Comparison of ENCODE assay signal across 8 cellular contexts in genomic region chr1:203289281-203289981, GRCh38. TPM values are rescaled to one million over a fixed set of nuclear protein-coding genes. Genes with fewer than 3 reads are reported as not detected.
DNase-seq lines count a peak whose midpoint lies in the region; ATAC-seq and TF ChIP-seq lines count a peak whose summit lies in the region.

No MANE protein-coding gene starts in this region.

- in situ Hi-C loops in ACHN (cut with HindIII; ENCODE audit: low pct_ligation_motif_present, low pct_unique_long_range_greater_than_20kb, low sequenced_read_pairs): no loop called here

- no peaks in the 10 kb centered on the region for H3K27me3 Mint-ChIP-seq in activated T-cell treated with anti-CD3 and anti-CD28 coated beads, Interleukin-2, amount 50 U/mL, for 72 hours (ENCODE audit: low read depth)

- peak overlapping the region; percentile 96 to 98 for H3K27ac ChIP-seq in right atrium auricular region

- no peak for DNase-seq in NT2/D1 (ENCODE audit: low read depth, low spot score)
- peak; percentile 91 to 95 for DNase-seq in activated T-cell treated with anti-CD3 and anti-CD28 coated beads, Interleukin-2, amount 50 U/mL, for 72 hours
- DNase-seq in right atrium auricular region (ENCODE audit: low spot score): no peak
- peak; percentile 71 to 87 for DNase-seq in stimulated activated CD4-positive, alpha-beta T cell treated with anti-CD3 and anti-CD28 coated beads, Interleukin-1b, Interleukin-23, amount 100 ng/mL, for 4 hours (ENCODE audit: low read depth in 2 of 2)
- no peak for DNase-seq in ACHN
- DNase-seq in foreskin fibroblast: no peak

- H3K4me1 ChIP-seq in NT2/D1 (ENCODE audit: insufficient read depth, insufficient read length) (peaks cover 28% of the 10 kb centered on the region), right atrium auricular region (peaks cover 0 to 67% of the 10 kb centered on the region in 2 donors)

- no peaks in the 10 kb centered on the region for H3K9me3 ChIP-seq in NT2/D1 (ENCODE audit: insufficient read depth, low read length)
- no peaks in the 10 kb centered on the region for H3K9me3 ChIP-seq in right atrium auricular region

- TF ChIP-seq CTCF in right atrium auricular region (IDR thresholded peaks at IDR 0.05) (no peak), foreskin fibroblast (IDR thresholded peaks at IDR 0.05; ENCODE audit: low read depth, low read length) (no peak)

- H3K9me3 Mint-ChIP-seq in activated T-cell treated with anti-CD3 and anti-CD28 coated beads, Interleukin-2, amount 50 U/mL, for 72 hours: no peaks in the 10 kb centered on the region

- no peaks in the 10 kb centered on the region for H3K36me3 ChIP-seq in NT2/D1 (ENCODE audit: insufficient read depth, insufficient read length, low read length)
- no peaks in the 10 kb centered on the region for H3K36me3 ChIP-seq in right atrium auricular region

- H3K4me3 ChIP-seq in NT2/D1 (ENCODE audit: insufficient read length, low read depth) (no peak overlapping the region), right atrium auricular region (peak overlapping the region in 1 of 2 donors; percentile 35), foreskin fibroblast (ENCODE audit: low read depth in 1 of 2, low read length in 2 of 2) (no peak overlapping the region)

- H3K27me3 ChIP-seq in NT2/D1 (ENCODE audit: insufficient read depth, insufficient read length) (peaks cover 28% of the 10 kb centered on the region), right atrium auricular region (no peaks in the 10 kb centered on the region)

- H3K36me3 Mint-ChIP-seq in activated T-cell treated with anti-CD3 and anti-CD28 coated beads, Interleukin-2, amount 50 U/mL, for 72 hours (ENCODE audit: insufficient read depth in 2 of 2): peaks cover 0 to 2% of the 10 kb centered on the region in 2 donors

- H3K4me1 Mint-ChIP-seq in activated T-cell treated with anti-CD3 and anti-CD28 coated beads, Interleukin-2, amount 50 U/mL, for 72 hours (ENCODE audit: low read depth): peaks cover 75% of the 10 kb centered on the region

- peak; percentile 50 for ATAC-seq in GM18508 (IDR thresholded peaks at IDR 0.05; ENCODE audit: insufficient read depth, unreplicated experiment)
- peak; percentile 55 for ATAC-seq in HG02678 (IDR thresholded peaks at IDR 0.05; ENCODE audit: unreplicated experiment)
- ATAC-seq in activated T-cell treated with anti-CD3 and anti-CD28 coated beads, Interleukin-2, amount 50 U/mL, for 72 hours (replicated peaks in 1 of 2): peak; percentile 72 to 75

- peak overlapping the region; percentile 57 for H3K9ac ChIP-seq in NT2/D1 (ENCODE audit: insufficient read length, low read depth)

- H3K27ac Mint-ChIP-seq in activated T-cell treated with anti-CD3 and anti-CD28 coated beads, Interleukin-2, amount 50 U/mL, for 72 hours: peak overlapping the region; percentile 98

- H3K4me3 Mint-ChIP-seq in activated T-cell treated with anti-CD3 and anti-CD28 coated beads, Interleukin-2, amount 50 U/mL, for 72 hours: peak overlapping the region; percentile 91 to 93

RNA-seq across cellular contexts. Expression of gene BTG2, which starts 15.9 kb away (rescaled TPM):
- total RNA-seq in activated T-cell treated with anti-CD3 and anti-CD28 coated beads, Interleukin-2, amount 50 U/mL, for 72 hours: 100 to 1,000 TPM; 138 to 153 TPM
- total RNA-seq in right atrium auricular region: 100 to 1,000 TPM; 132 to 254 TPM

RNA-seq across cellular contexts. Expression of gene CHIT1, which starts 60.0 kb away (rescaled TPM):
- total RNA-seq in activated T-cell treated with anti-CD3 and anti-CD28 coated beads, Interleukin-2, amount 50 U/mL, for 72 hours: 1 to 10 TPM; 1.4 to 4.7 TPM
- not detected for total RNA-seq in right atrium auricular region

Comparison
In these comparisons a context has a peak if more than half of its experiments do, and no peak if none do; other contexts are left out.
1. DNase-seq: peak in activated T-cell treated with anti-CD3 and anti-CD28 coated beads, Interleukin-2, amount 50 U/mL, for 72 hours (2 of 2) and stimulated activated CD4-positive, alpha-beta T cell treated with anti-CD3 and anti-CD28 coated beads, Interleukin-1b, Interleukin-23, amount 100 ng/mL, for 4 hours (2 of 2); none in NT2/D1 (single experiment), right atrium auricular region (single experiment), ACHN (single experiment) and foreskin fibroblast (0 of 2).
2. Peak in every context shown above with its lines, with median percentiles within 50 percentile points of each other: ATAC-seq.